8 cellular contexts compared by ENCODE assay signal in the genomic region with DNA sequence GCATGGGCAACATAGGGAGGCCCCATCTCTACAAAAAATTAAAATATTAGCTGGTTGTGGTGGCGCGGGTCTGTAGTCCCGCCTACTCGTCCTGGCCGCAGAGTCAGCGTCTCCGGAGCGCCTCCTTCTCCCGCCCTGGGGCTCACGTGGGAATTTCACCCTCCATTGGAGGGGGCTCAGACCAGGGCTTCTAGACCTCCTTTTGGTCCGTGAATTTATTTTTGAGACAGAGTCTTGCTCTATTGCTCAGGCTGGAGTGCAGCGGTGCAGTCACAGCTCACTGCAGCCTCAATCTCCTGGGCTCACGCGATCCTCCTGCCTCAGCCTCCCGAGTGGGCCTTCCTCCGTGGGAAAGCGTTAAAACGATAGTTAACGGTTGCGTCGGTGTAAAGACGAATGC. TPM values are rescaled to one million over a fixed set of nuclear protein-coding genes. Genes with fewer than 3 reads are reported as not detected.
DNase-seq lines count a peak whose midpoint lies in the region; ATAC-seq, FAIRE-seq and TF ChIP-seq lines count a peak whose summit lies in the region.

No MANE protein-coding gene starts in this region.

- H3K4me1 ChIP-seq in ACC112 (ENCODE audit: control insufficient read depth, insufficient read depth, low read length, unreplicated experiment): peaks cover 12% of the 10 kb centered on the region
- H3K4me1 ChIP-seq in HepG2 (ENCODE audit: insufficient read depth, low read length): peaks cover 37% of the 10 kb centered on the region
- H3K4me1 ChIP-seq in thoracic aorta (ENCODE audit: control insufficient read depth in 1 of 2, low read depth in 2 of 2): peaks cover 0 to 26% of the 10 kb centered on the region in 2 donors

- H3K36me3 ChIP-seq in ACC112 (ENCODE audit: insufficient read depth, low read length) (no peaks in the 10 kb centered on the region), HepG2 (replicated peaks in 1 of 2; ENCODE audit: control insufficient read depth in 1 of 2, insufficient read depth in 2 of 2, low read length in 2 of 2) (peaks cover 0 to 4% of the 10 kb centered on the region in 2 experiments; a peak in 2 of 5 replicates), thoracic aorta (no peaks in the 10 kb centered on the region)

- peaks cover 9% of the 10 kb centered on the region for H3K79me2 ChIP-seq in ACC112 (ENCODE audit: control insufficient read depth, insufficient read depth, low read length, unreplicated experiment)
- H3K79me2 ChIP-seq in HepG2 (ENCODE audit: insufficient read depth, low read length): peaks cover 14% of the 10 kb centered on the region

- H2AFZ ChIP-seq in ACC112 (ENCODE audit: low read length, unreplicated experiment) (peak overlapping the region; percentile 90), HepG2 (ENCODE audit: low read length) (no peak overlapping the region)

- peak; percentile 74 for FAIRE-seq in HepG2 (lab: Jason Lieb, UNC)

- H3K9ac ChIP-seq in HepG2 (ENCODE audit: insufficient read depth, low read depth, low read length): peak overlapping the region; percentile 88

- H3K4me2 ChIP-seq in HepG2 (ENCODE audit: low read depth, low read length): peak overlapping the region; percentile 99

- peak; percentile 65 for DNase-seq in GF-D8 (lab: John Stamatoyannopoulos, UW)
- peak; percentile 6 for DNase-seq in NOMO-1 treated with dmso at 0.1 percent for 144 hours (lab: John Stamatoyannopoulos, UW; ENCODE audit: unreplicated experiment)
- peak; percentile 58 to 64 for DNase-seq in cardiac fibroblast (ENCODE audit: low read depth in 2 of 2)
- peak; percentile 65 for DNase-seq in HepG2 (ENCODE audit: low spot score)
- no peak for DNase-seq in thoracic aorta (ENCODE audit: low spot score)

- H3K27me3 ChIP-seq in ACC112 (ENCODE audit: insufficient read depth, low read length): no peaks in the 10 kb centered on the region
- H3K27me3 ChIP-seq in HepG2 (ENCODE audit: control insufficient read depth in 1 of 2, insufficient read depth in 2 of 2, low read length in 2 of 2): no peaks in the 10 kb centered on the region
- no peaks in the 10 kb centered on the region for H3K27me3 ChIP-seq in thoracic aorta (replicated peaks; ENCODE audit: insufficient read depth)

- H3K4me3 ChIP-seq in ACC112 (ENCODE audit: low read depth, low read length) (peak overlapping the region; percentile 87), cardiac fibroblast (replicated peaks in 1 of 2; ENCODE audit: low read depth in 2 of 2, low read length in 2 of 2) (peak overlapping the region; percentile 54 to 61), HepG2 (replicated peaks in 1 of 3; ENCODE audit: insufficient read depth in 1 of 3, low read depth in 2 of 3, low read length in 3 of 3) (peak overlapping the region; percentile 60 to 81 (median 81)), thoracic aorta (peak overlapping the region; percentile 68)

- intact Hi-C loops in HepG2 (cut with micrococcal nuclease; ENCODE audit: unreplicated experiment): no loop called here

- in situ Hi-C loops in HepG2 (cut with HindIII; ENCODE audit: extremely low pct_ligation_motif_present, low pct_unique_long_range_greater_than_20kb): loop anchor here (5.0 kb wide), 1 partner anchor 101 kb away; no protein-coding TSS in a partner anchor

- WGBS in HepG2 (ENCODE audit: low lambda C conversion rate): 0% methylated on average over 11 of the region's 22 CpGs

- no TSS peak for BruUV-seq in HepG2 (replicated peaks; lab: Mats Ljungman, UMichigan)

- no peak for TF ChIP-seq RAD21 in HepG2 (CRISPR knock-in tag; IDR thresholded peaks at IDR 0.05)

- no peaks in the 10 kb centered on the region for H3K9me3 ChIP-seq in HepG2 (ENCODE audit: low read length)
- H3K9me3 ChIP-seq in thoracic aorta: no peaks in the 10 kb centered on the region

- H4K20me1 ChIP-seq in HepG2 (ENCODE audit: insufficient read depth, low read length): no peaks in the 10 kb centered on the region

- POLR2A ChIA-PET in HepG2 (lab: Yijun Ruan, JAX): interaction anchor here (0.9 to 1.7 kb wide), 3 partner anchors 9 to 131 kb away, joined by 3 to 10 read pairs (median 4); a partner anchor contains a TSS

- TF ChIP-seq CTCF in cardiac fibroblast (IDR thresholded peaks at IDR 0.05; ENCODE audit: low read depth, low read length) (no peak), HepG2 (CRISPR knock-in tag; IDR thresholded peaks at IDR 0.05) (no peak), thoracic aorta (IDR thresholded peaks at IDR 0.05) (no peak)

- ATAC-seq in HepG2 (peak; percentile 28; the same call in 2 of the 3 replicates), thoracic aorta (ENCODE audit: insufficient number of reproducible peaks, low FRiP score, low read depth) (no peak), HG03520 (IDR thresholded peaks at IDR 0.05; ENCODE audit: unreplicated experiment) (no peak), GM18498 (IDR thresholded peaks at IDR 0.05; ENCODE audit: unreplicated experiment) (no peak)

- TF ChIP-seq EP300 in HepG2 (IDR thresholded peaks at IDR 0.05; ENCODE audit: low read depth in 2 of 2, low read length in 2 of 2): no peak
- no peak for TF ChIP-seq EP300 in HepG2 (CRISPR knock-in tag; IDR thresholded peaks at IDR 0.05; ENCODE audit: borderline replicate concordance)

- H3K27ac ChIP-seq in ACC112 (ENCODE audit: low read depth, low read length): no peak overlapping the region
- peak overlapping the region; percentile 94 for H3K27ac ChIP-seq in HepG2 (ENCODE audit: extremely low read length, insufficient read depth, low read length)
- H3K27ac ChIP-seq in thoracic aorta: peak overlapping the region; percentile 47 to 84

- CTCF ChIA-PET in HepG2 (lab: Yijun Ruan, JAX; ENCODE audit: low intra/inter-chr PET ratio, low total read pairs): no interaction called here

- no peak; a peak in 1 of 4 replicates for TF ChIP-seq POLR2A in HepG2 (IDR thresholded peaks at IDR 0.05; ENCODE audit: insufficient read depth in 1 of 2, low read depth in 2 of 2, low read length in 2 of 2)

RNA-seq across cellular contexts. Expression of a gene that starts 0.4 kb away (rescaled TPM):
- total RNA-seq in HepG2 (2016; rRNA removed; fragmentation: Illumina TruSeq; extraction: Trizol): 82.8 and 121 TPM in 2 replicates
- 711 and 716 TPM in 2 replicates for total RNA-seq in HepG2 (2016; cell fraction: cytosol; rRNA removed; fragmentation: Illumina TruSeq; extraction: Trizol; ENCODE audit: low read depth)
- total RNA-seq in HepG2 (2016; cell fraction: insoluble cytoplasmic fraction; rRNA removed; fragmentation: Illumina TruSeq; extraction: Trizol): 79.6 and 119 TPM in 2 replicates
- total RNA-seq in HepG2 (2016; cell fraction: membrane; rRNA removed; fragmentation: Illumina TruSeq; extraction: Trizol): 463 and 513 TPM in 2 replicates
- 47.7 and 52.8 TPM in 2 replicates for total RNA-seq in HepG2 (2016; cell fraction: nucleus; rRNA removed; fragmentation: Illumina TruSeq; extraction: Trizol)
- polyA plus RNA-seq in HepG2 (2011; rRNA removed): 263 and 275 TPM in 2 replicates
- 199 and 344 TPM in 2 replicates for polyA plus RNA-seq in HepG2 (2011; cell fraction: cytosol; rRNA removed)
- polyA plus RNA-seq in HepG2 (2011; cell fraction: nucleus; rRNA removed): 245 and 274 TPM in 2 replicates
- 136 and 145 TPM in 2 replicates for polyA plus RNA-seq in HepG2 (2012)
- 1,773 and 1,829 TPM in 2 replicates for polyA plus RNA-seq in HepG2 (2016; cell fraction: cytosol; fragmentation: Illumina TruSeq; extraction: Trizol; ENCODE audit: low read depth)
- polyA plus RNA-seq in HepG2 (2016; cell fraction: insoluble cytoplasmic fraction; fragmentation: Illumina TruSeq; extraction: Trizol; ENCODE audit: low read depth): 189 and 200 TPM in 2 replicates
- 997 and 1,012 TPM in 2 replicates for polyA plus RNA-seq in HepG2 (2016; cell fraction: membrane; fragmentation: Illumina TruSeq; extraction: Trizol; ENCODE audit: low read depth)
- polyA plus RNA-seq in HepG2 (2016; cell fraction: nucleus; fragmentation: Illumina TruSeq; extraction: Trizol; ENCODE audit: insufficient read depth, low read depth): 195 and 217 TPM in 2 replicates
- 21.3 and 147 TPM in 2 replicates for polyA minus RNA-seq in HepG2 (2011; rRNA and poly(A)+ RNA removed; ENCODE audit: low replicate concordance)
- polyA minus RNA-seq in HepG2 (2011; cell fraction: cytosol; rRNA and poly(A)+ RNA removed): 51.2 and 63.8 TPM in 2 replicates
- polyA minus RNA-seq in HepG2 (2011; cell fraction: nucleus; rRNA and poly(A)+ RNA removed): 27.2 and 27.9 TPM in 2 replicates
- total RNA-seq in thoracic aorta: 10 to 100 TPM; 68.7 to 91.2 TPM

RNA-seq across cellular contexts. Expression of a gene that starts 5.1 kb away (rescaled TPM):
- total RNA-seq in HepG2 (2016; rRNA removed; fragmentation: Illumina TruSeq; extraction: Trizol) (27.8 and 36.3 TPM in 2 replicates), thoracic aorta (10 to 100 TPM; 24.1 to 25.6 TPM)
- 22.1 and 28.4 TPM in 2 replicates for total RNA-seq in HepG2 (2016; cell fraction: cytosol; rRNA removed; fragmentation: Illumina TruSeq; extraction: Trizol; ENCODE audit: low read depth)
- 28.1 and 37.2 TPM in 2 replicates for total RNA-seq in HepG2 (2016; cell fraction: insoluble cytoplasmic fraction; rRNA removed; fragmentation: Illumina TruSeq; extraction: Trizol)
- total RNA-seq in HepG2 (2016; cell fraction: membrane; rRNA removed; fragmentation: Illumina TruSeq; extraction: Trizol): 22.1 and 27.1 TPM in 2 replicates
- total RNA-seq in HepG2 (2016; cell fraction: nucleus; rRNA removed; fragmentation: Illumina TruSeq; extraction: Trizol): 34.5 and 35.9 TPM in 2 replicates
- polyA plus RNA-seq in HepG2 (2011; rRNA removed): 44.6 and 51.2 TPM in 2 replicates
- polyA plus RNA-seq in HepG2 (2011; cell fraction: cytosol; rRNA removed): 29.5 and 53.6 TPM in 2 replicates
- 220 and 244 TPM in 2 replicates for polyA plus RNA-seq in HepG2 (2011; cell fraction: nucleus; rRNA removed)
- 22.1 and 23.1 TPM in 2 replicates for polyA plus RNA-seq in HepG2 (2012)
- 13.3 and 15.1 TPM in 2 replicates for polyA plus RNA-seq in HepG2 (2016; cell fraction: cytosol; fragmentation: Illumina TruSeq; extraction: Trizol; ENCODE audit: low read depth)
- 31.8 and 35.2 TPM in 2 replicates for polyA plus RNA-seq in HepG2 (2016; cell fraction: insoluble cytoplasmic fraction; fragmentation: Illumina TruSeq; extraction: Trizol; ENCODE audit: low read depth)
- 19.1 and 19.5 TPM in 2 replicates for polyA plus RNA-seq in HepG2 (2016; cell fraction: membrane; fragmentation: Illumina TruSeq; extraction: Trizol; ENCODE audit: low read depth)
- 124 and 131 TPM in 2 replicates for polyA plus RNA-seq in HepG2 (2016; cell fraction: nucleus; fragmentation: Illumina TruSeq; extraction: Trizol; ENCODE audit: insufficient read depth, low read depth)
- polyA minus RNA-seq in HepG2 (2011; rRNA and poly(A)+ RNA removed; ENCODE audit: low replicate concordance): 15.9 and 53.9 TPM in 2 replicates
- 17.0 and 17.7 TPM in 2 replicates for polyA minus RNA-seq in HepG2 (2011; cell fraction: cytosol; rRNA and poly(A)+ RNA removed)
- polyA minus RNA-seq in HepG2 (2011; cell fraction: nucleus; rRNA and poly(A)+ RNA removed): 25.4 and 25.9 TPM in 2 replicates

RNA-seq across cellular contexts. Expression of a gene that starts 14.8 kb away (rescaled TPM):
- total RNA-seq in HepG2 (2016; rRNA removed; fragmentation: Illumina TruSeq; extraction: Trizol): 33.7 and 52.7 TPM in 2 replicates
- total RNA-seq in HepG2 (2016; cell fraction: cytosol; rRNA removed; fragmentation: Illumina TruSeq; extraction: Trizol; ENCODE audit: low read depth): 52.2 and 54.4 TPM in 2 replicates
- total RNA-seq in HepG2 (2016; cell fraction: insoluble cytoplasmic fraction; rRNA removed; fragmentation: Illumina TruSeq; extraction: Trizol): 27.1 and 52.1 TPM in 2 replicates
- 108 and 112 TPM in 2 replicates for total RNA-seq in HepG2 (2016; cell fraction: membrane; rRNA removed; fragmentation: Illumina TruSeq; extraction: Trizol)
- 36.6 and 38.8 TPM in 2 replicates for total RNA-seq in HepG2 (2016; cell fraction: nucleus; rRNA removed; fragmentation: Illumina TruSeq; extraction: Trizol)
- polyA plus RNA-seq in HepG2 (2011; rRNA removed): 136 and 192 TPM in 2 replicates
- 183 and 222 TPM in 2 replicates for polyA plus RNA-seq in HepG2 (2011; cell fraction: cytosol; rRNA removed)
- polyA plus RNA-seq in HepG2 (2011; cell fraction: nucleus; rRNA removed): 308 and 324 TPM in 2 replicates
- 54.7 and 75.9 TPM in 2 replicates for polyA plus RNA-seq in HepG2 (2012)
- polyA plus RNA-seq in HepG2 (2016; cell fraction: cytosol; fragmentation: Illumina TruSeq; extraction: Trizol; ENCODE audit: low read depth): 90.3 and 94.2 TPM in 2 replicates
- 43.3 and 54.7 TPM in 2 replicates for polyA plus RNA-seq in HepG2 (2016; cell fraction: insoluble cytoplasmic fraction; fragmentation: Illumina TruSeq; extraction: Trizol; ENCODE audit: low read depth)
- 117 and 127 TPM in 2 replicates for polyA plus RNA-seq in HepG2 (2016; cell fraction: membrane; fragmentation: Illumina TruSeq; extraction: Trizol; ENCODE audit: low read depth)
- 107 and 123 TPM in 2 replicates for polyA plus RNA-seq in HepG2 (2016; cell fraction: nucleus; fragmentation: Illumina TruSeq; extraction: Trizol; ENCODE audit: insufficient read depth, low read depth)
- 53.1 and 397 TPM in 2 replicates for polyA minus RNA-seq in HepG2 (2011; rRNA and poly(A)+ RNA removed; ENCODE audit: low replicate concordance)
- 61.4 and 63.3 TPM in 2 replicates for polyA minus RNA-seq in HepG2 (2011; cell fraction: cytosol; rRNA and poly(A)+ RNA removed)
- 26.0 and 48.0 TPM in 2 replicates for polyA minus RNA-seq in HepG2 (2011; cell fraction: nucleus; rRNA and poly(A)+ RNA removed)
- 10 to 100 TPM; 38.7 to 55.4 TPM for total RNA-seq in thoracic aorta

RNA-seq across cellular contexts. Expression of a gene that starts 26.3 kb away (rescaled TPM):
- total RNA-seq in HepG2 (2016; rRNA removed; fragmentation: Illumina TruSeq; extraction: Trizol) (114 and 128 TPM in 2 replicates), thoracic aorta (10 to 100 TPM; 33.2 to 59.2 TPM)
- 30.5 and 32.3 TPM in 2 replicates for total RNA-seq in HepG2 (2016; cell fraction: cytosol; rRNA removed; fragmentation: Illumina TruSeq; extraction: Trizol; ENCODE audit: low read depth)
- total RNA-seq in HepG2 (2016; cell fraction: insoluble cytoplasmic fraction; rRNA removed; fragmentation: Illumina TruSeq; extraction: Trizol): 115 and 131 TPM in 2 replicates
- 36.8 and 38.6 TPM in 2 replicates for total RNA-seq in HepG2 (2016; cell fraction: membrane; rRNA removed; fragmentation: Illumina TruSeq; extraction: Trizol)
- 35.6 and 38.6 TPM in 2 replicates for total RNA-seq in HepG2 (2016; cell fraction: nucleus; rRNA removed; fragmentation: Illumina TruSeq; extraction: Trizol)
- polyA plus RNA-seq in HepG2 (2011; rRNA removed): 121 and 135 TPM in 2 replicates
- 141 and 211 TPM in 2 replicates for polyA plus RNA-seq in HepG2 (2011; cell fraction: cytosol; rRNA removed)
- polyA plus RNA-seq in HepG2 (2011; cell fraction: nucleus; rRNA removed): 65.0 and 69.2 TPM in 2 replicates
- 50.0 and 56.2 TPM in 2 replicates for polyA plus RNA-seq in HepG2 (2012)
- 35.7 and 36.6 TPM in 2 replicates for polyA plus RNA-seq in HepG2 (2016; cell fraction: cytosol; fragmentation: Illumina TruSeq; extraction: Trizol; ENCODE audit: low read depth)
- 162 and 166 TPM in 2 replicates for polyA plus RNA-seq in HepG2 (2016; cell fraction: insoluble cytoplasmic fraction; fragmentation: Illumina TruSeq; extraction: Trizol; ENCODE audit: low read depth)
- 35.5 and 36.2 TPM in 2 replicates for polyA plus RNA-seq in HepG2 (2016; cell fraction: membrane; fragmentation: Illumina TruSeq; extraction: Trizol; ENCODE audit: low read depth)
- 85.4 and 90.0 TPM in 2 replicates for polyA plus RNA-seq in HepG2 (2016; cell fraction: nucleus; fragmentation: Illumina TruSeq; extraction: Trizol; ENCODE audit: insufficient read depth, low read depth)
- polyA minus RNA-seq in HepG2 (2011; rRNA and poly(A)+ RNA removed; ENCODE audit: low replicate concordance): 51.3 and 73.8 TPM in 2 replicates
- polyA minus RNA-seq in HepG2 (2011; cell fraction: cytosol; rRNA and poly(A)+ RNA removed): 29.4 and 29.5 TPM in 2 replicates
- 10.2 and 13.2 TPM in 2 replicates for polyA minus RNA-seq in HepG2 (2011; cell fraction: nucleus; rRNA and poly(A)+ RNA removed)

RNA-seq across cellular contexts. Expression of a gene that starts 28.8 kb away (rescaled TPM):
- 48.4 and 57.6 TPM in 2 replicates for total RNA-seq in HepG2 (2016; rRNA removed; fragmentation: Illumina TruSeq; extraction: Trizol)
- 25.8 and 30.3 TPM in 2 replicates for total RNA-seq in HepG2 (2016; cell fraction: cytosol; rRNA removed; fragmentation: Illumina TruSeq; extraction: Trizol; ENCODE audit: low read depth)
- total RNA-seq in HepG2 (2016; cell fraction: insoluble cytoplasmic fraction; rRNA removed; fragmentation: Illumina TruSeq; extraction: Trizol): 44.0 and 58.9 TPM in 2 replicates
- total RNA-seq in HepG2 (2016; cell fraction: membrane; rRNA removed; fragmentation: Illumina TruSeq; extraction: Trizol): 40.2 and 41.5 TPM in 2 replicates
- 59.9 and 60.1 TPM in 2 replicates for total RNA-seq in HepG2 (2016; cell fraction: nucleus; rRNA removed; fragmentation: Illumina TruSeq; extraction: Trizol)
- polyA plus RNA-seq in HepG2 (2011; rRNA removed): 34.3 and 42.9 TPM in 2 replicates
- polyA plus RNA-seq in HepG2 (2011; cell fraction: cytosol; rRNA removed): 24.6 and 38.1 TPM in 2 replicates
- 166 and 200 TPM in 2 replicates for polyA plus RNA-seq in HepG2 (2011; cell fraction: nucleus; rRNA removed)
- 45.3 and 46.5 TPM in 2 replicates for polyA plus RNA-seq in HepG2 (2012)
- polyA plus RNA-seq in HepG2 (2016; cell fraction: cytosol; fragmentation: Illumina TruSeq; extraction: Trizol; ENCODE audit: low read depth): 17.9 and 19.2 TPM in 2 replicates
- 44.6 and 51.8 TPM in 2 replicates for polyA plus RNA-seq in HepG2 (2016; cell fraction: insoluble cytoplasmic fraction; fragmentation: Illumina TruSeq; extraction: Trizol; ENCODE audit: low read depth)
- polyA plus RNA-seq in HepG2 (2016; cell fraction: membrane; fragmentation: Illumina TruSeq; extraction: Trizol; ENCODE audit: low read depth): 28.0 and 28.9 TPM in 2 replicates
- 144 and 150 TPM in 2 replicates for polyA plus RNA-seq in HepG2 (2016; cell fraction: nucleus; fragmentation: Illumina TruSeq; extraction: Trizol; ENCODE audit: insufficient read depth, low read depth)
- polyA minus RNA-seq in HepG2 (2011; rRNA and poly(A)+ RNA removed; ENCODE audit: low replicate concordance): 9.5 and 51.6 TPM in 2 replicates
- 18.2 and 21.5 TPM in 2 replicates for polyA minus RNA-seq in HepG2 (2011; cell fraction: cytosol; rRNA and poly(A)+ RNA removed)
- 58.2 and 72.2 TPM in 2 replicates for polyA minus RNA-seq in HepG2 (2011; cell fraction: nucleus; rRNA and poly(A)+ RNA removed)
- total RNA-seq in thoracic aorta: 10 to 100 TPM; 70.1 to 71.1 TPM
